ENCODE assay signal across 8 cellular contexts in genomic region chr2:182530636-182531035, GRCh38.
"Had no signal": no experiment of that assay in that cellular context is flagged by ENCODE, and none has a peak within 500 bp of the region (broad histone marks: within the 10 kb centered on the region; RNA-seq: fewer than 3 reads in every experiment).

No MANE protein-coding gene starts in this region.

- H3K27ac ChIP-seq: KMS-11 had no signal

- ATAC-seq: GM23338 had no signal

- H3K27ac Mint-ChIP-seq: GM23338, H9 had no signal

- H3K9ac ChIP-seq: KMS-11 had no signal

- DNase-seq: H9, HCEC 1CT, KBM-7 had no signal

- FAIRE-seq: H1, H54, HTR-8/SVneo had no signal

- H3K4me3 Mint-ChIP-seq: GM23338, H9 had no signal

- H3K4me3 ChIP-seq: GM23338 had no signal

- H3K4me2 ChIP-seq: GM23338, KMS-11 had no signal

- H2AFZ ChIP-seq: GM23338 had no signal

- H3K4me1 Mint-ChIP-seq: GM23338 had no signal
